15 cellular contexts compared by ENCODE assay signal in genomic region chr17:27281438-27281837, GRCh38. TPM values are rescaled to one million over a fixed set of nuclear protein-coding genes. Genes with fewer than 3 reads are reported as not detected.
DNase-seq lines count a peak whose midpoint lies in the region; ATAC-seq and TF ChIP-seq lines count a peak whose summit lies in the region.
"Had no signal": no experiment of that assay in that cellular context is flagged by ENCODE, and none has a peak within 500 bp of the region (broad histone marks: within the 10 kb centered on the region; RNA-seq: fewer than 3 reads in every experiment).

No MANE protein-coding gene starts in this region.

- H3K4me1 ChIP-seq in HEK293 (ENCODE audit: control insufficient read depth, insufficient read depth, low read length) (no peaks in the 10 kb centered on the region), lower lobe of right lung (peaks cover 41% of the 10 kb centered on the region), subcutaneous abdominal adipose tissue (ENCODE audit: control insufficient read depth in 5 of 5, insufficient read depth in 5 of 5, low read length in 5 of 5) (peaks cover 0 to 48% (median 23%) of the 10 kb centered on the region in 5 donors), aorta (ENCODE audit: control insufficient read depth in 1 of 2, insufficient read depth in 2 of 2, low read length in 2 of 2) (no peaks in the 10 kb centered on the region), endodermal cell (ENCODE audit: control insufficient read depth, insufficient read depth, low read length) (peaks cover 3% of the 10 kb centered on the region)

- H3K4me1 Mint-ChIP-seq in endodermal cell = peaks cover 26% of the 10 kb centered on the region

- no peaks in the 10 kb centered on the region for H3K36me3 Mint-ChIP-seq in endodermal cell (ENCODE audit: low read depth)

- DNase-seq in SK-N-MC (ENCODE audit: low read depth, low spot score) (no peak), lower lobe of right lung (no peak), aorta (no peak), endodermal cell (no peak)
- DNase-seq: DMS 273 treated with DMSO at 0.1 percent for 48 hours, NCI-H1105 treated with DMSO at 0.1 percent for 48 hours, NCI-H187 treated with DMSO at 0.1 percent for 48 hours, NCI-H2171, NCI-H774, SJCRH30 had no signal

- no peak for ATAC-seq in lower lobe of right lung
- ATAC-seq in aorta (ENCODE audit: low FRiP score) = no peak
- ATAC-seq in GM21515 (IDR thresholded peaks at IDR 0.05; ENCODE audit: unreplicated experiment) = no peak
- ATAC-seq: HepG2 had no signal

- no peaks in the 10 kb centered on the region for H3K36me3 ChIP-seq in HEK293 (ENCODE audit: control insufficient read depth in 2 of 2, insufficient read depth in 1 of 2, low read length in 2 of 2)
- H3K36me3 ChIP-seq in SK-N-MC (ENCODE audit: insufficient read depth, low read length) = no peaks in the 10 kb centered on the region
- H3K36me3 ChIP-seq in lower lobe of right lung = no peaks in the 10 kb centered on the region
- H3K36me3 ChIP-seq in subcutaneous abdominal adipose tissue (ENCODE audit: control insufficient read depth in 5 of 5, insufficient read depth in 5 of 5, low read length in 5 of 5) = no peaks in the 10 kb centered on the region
- no peaks in the 10 kb centered on the region for H3K36me3 ChIP-seq in aorta (ENCODE audit: control insufficient read depth in 1 of 2, insufficient read depth in 2 of 2, low read length in 1 of 2)
- H3K36me3 ChIP-seq in endodermal cell (ENCODE audit: control insufficient read depth, insufficient read depth, low read length) = no peaks in the 10 kb centered on the region
- H3K36me3 ChIP-seq: SJCRH30 had no signal

- POLR2A ChIA-PET in HEK293 (lab: Yijun Ruan, JAX) = interaction anchor here (0.7 to 2.7 kb wide), 2 partner anchors 13 to 24 kb away, joined by 3 to 10 read pairs; partner anchors contain the start of gene WSB1

- no peak overlapping the region for H3K27ac Mint-ChIP-seq in endodermal cell

- no peak overlapping the region for H3K4me3 Mint-ChIP-seq in endodermal cell

- WGBS in aorta, 2 donors = 79 to 81% methylated on average over 3 of the region's 3 CpGs
- WGBS in endodermal cell (ENCODE audit: insufficient coverage in 1 of 2, insufficient read length in 1 of 2), 2 experiments = 82 to 100% methylated on average over 2 to 3 of the region's 3 CpGs

- intact Hi-C loops in lower lobe of right lung (cut with DNase I) = no loop called here
- intact Hi-C loops in aorta (cut with DNase I) = no loop called here

- H3K4me3 ChIP-seq in HEK293 (ENCODE audit: low read depth, low read length) (no peak overlapping the region), SK-N-MC (0 out of 2 replicates have a peak overlapping the region, but pooled peaks have one; percentile 8), lower lobe of right lung (no peak overlapping the region), subcutaneous abdominal adipose tissue (ENCODE audit: low read depth in 1 of 5, low read length in 5 of 5) (no peak overlapping the region), aorta (ENCODE audit: low read length in 2 of 2) (no peak overlapping the region), endodermal cell (ENCODE audit: low read length) (no peak overlapping the region)
- H3K4me3 ChIP-seq: SJCRH30 had no signal

- H3K9ac ChIP-seq in SK-N-MC (ENCODE audit: insufficient read length) = no peak overlapping the region
- H3K9ac ChIP-seq in subcutaneous abdominal adipose tissue (ENCODE audit: low read length in 5 of 5) = no peak overlapping the region
- H3K9ac ChIP-seq in endodermal cell (ENCODE audit: extremely low read depth, low read length, poor library complexity, severe bottlenecking) = no peak overlapping the region

- no peaks in the 10 kb centered on the region for H3K9me3 Mint-ChIP-seq in endodermal cell

- H3K27me3 ChIP-seq in lower lobe of right lung (ENCODE audit: low read depth) = no peaks in the 10 kb centered on the region
- H3K27me3 ChIP-seq in subcutaneous abdominal adipose tissue (ENCODE audit: control insufficient read depth in 5 of 5, insufficient read depth in 4 of 5, low read length in 5 of 5) = no peaks in the 10 kb centered on the region
- no peaks in the 10 kb centered on the region for H3K27me3 ChIP-seq in aorta (ENCODE audit: control insufficient read depth in 1 of 2, insufficient read depth in 2 of 2, low read length in 1 of 2)
- no peaks in the 10 kb centered on the region for H3K27me3 ChIP-seq in endodermal cell (ENCODE audit: control insufficient read depth, insufficient read depth, low read length, poor library complexity, severe bottlenecking)
- H3K27me3 ChIP-seq: SJCRH30 had no signal

- no peak for TF ChIP-seq CTCF in HEK293 (tag by site-specific recombination; IDR thresholded peaks at IDR 0.05)
- TF ChIP-seq CTCF in lower lobe of right lung (IDR thresholded peaks at IDR 0.05) = no peak
- no peak for TF ChIP-seq CTCF in endodermal cell (conservative IDR thresholded peaks at IDR 0.05)

- H3K9me3 ChIP-seq in HEK293 (ENCODE audit: control insufficient read depth, insufficient read depth, low read depth, low read length) (no peaks in the 10 kb centered on the region), SK-N-MC (ENCODE audit: low read depth, low read length) (no peaks in the 10 kb centered on the region), lower lobe of right lung (no peaks in the 10 kb centered on the region), subcutaneous abdominal adipose tissue (ENCODE audit: control insufficient read depth in 5 of 5, low read length in 5 of 5) (no peaks in the 10 kb centered on the region), aorta (ENCODE audit: control insufficient read depth, low read length) (no peaks in the 10 kb centered on the region), endodermal cell (ENCODE audit: control insufficient read depth, low read length) (no peaks in the 10 kb centered on the region)
- H3K9me3 ChIP-seq: SJCRH30 had no signal

- no peaks in the 10 kb centered on the region for H3K27me3 Mint-ChIP-seq in endodermal cell (ENCODE audit: insufficient read depth)

- H3K27ac ChIP-seq in HEK293 (ENCODE audit: extremely low read depth, low read depth, low read length) = no peak overlapping the region
- H3K27ac ChIP-seq in SK-N-MC = no peak overlapping the region
- peak overlapping the region; percentile 64 for H3K27ac ChIP-seq in lower lobe of right lung
- H3K27ac ChIP-seq in subcutaneous abdominal adipose tissue (ENCODE audit: low read depth, low read length) = peak overlapping the region; percentile 10
- H3K27ac ChIP-seq in aorta (ENCODE audit: low read depth in 1 of 2, low read length in 2 of 2) = no peak overlapping the region
- no peak overlapping the region for H3K27ac ChIP-seq in endodermal cell (ENCODE audit: low read depth, low read length)
- H3K27ac ChIP-seq: RWPE1, SJCRH30 had no signal

- CTCF ChIA-PET in HEK293 (lab: Yijun Ruan, JAX) = interaction anchor here (1.0 to 1.1 kb wide), 2 partner anchors 45 to 73 kb away, joined by 3 to 4 read pairs; no protein-coding TSS in a partner anchor

TF ChIP-seq in HEK293, 187 proteins besides CTCF, POLR2A, EP300 and RAD21:
- peak; percentile 19; the same call in 1 of the 2 replicates for TF ChIP-seq ZNF140 (tag by site-specific recombination; IDR thresholded peaks at IDR 0.05)
- TF ChIP-seq ZBTB17 (tag by site-specific recombination; IDR thresholded peaks at IDR 0.05) = no peak

RNA-seq across cellular contexts. Expression of gene WSB1, which starts 12.5 kb away (rescaled TPM):
- total RNA-seq in lower lobe of right lung (282 TPM), aorta (100 to 1,000 TPM; 320 to 355 TPM), endodermal cell (100 to 1,000 TPM; 236 to 270 TPM)
- polyA plus RNA-seq in aorta = 100 to 1,000 TPM in 1 of 2 donors, 10 to 100 TPM in 1; 18.2 to 222 TPM
- polyA plus RNA-seq in endodermal cell (2013, experiment 1 of 2) = 364 TPM
- polyA plus RNA-seq in endodermal cell (2013, experiment 2 of 2) = 298 TPM

Comparison
In these comparisons a context has a peak if more than half of its experiments do, and no peak if none do; other contexts are left out.
1. H3K27ac ChIP-seq: peak in lower lobe of right lung (single experiment) and subcutaneous abdominal adipose tissue (single experiment); none in HEK293 (single experiment), SK-N-MC (single experiment), aorta (0 of 2) and endodermal cell (single experiment).